12 cellular contexts compared by ENCODE assay signal in genomic region chr11:72070486-72070885, GRCh38. TPM values are rescaled to one million over a fixed set of nuclear protein-coding genes. Genes with fewer than 3 reads are reported as not detected.
DNase-seq lines count a peak whose midpoint lies in the region; ATAC-seq and TF ChIP-seq lines count a peak whose summit lies in the region.
"Had no signal": no experiment of that assay in that cellular context is flagged by ENCODE, and none has a peak within 500 bp of the region (broad histone marks: within the 10 kb centered on the region; RNA-seq: fewer than 3 reads in every experiment).

No MANE protein-coding gene starts in this region.

- peaks cover 6 to 78% (median 48%) of the 10 kb centered on the region in 9 donors for H3K4me1 ChIP-seq in heart right ventricle
- H3K4me1 ChIP-seq in upper lobe of right lung: peaks cover 58% of the 10 kb centered on the region

- 95 to 99% methylated on average over 7 of the region's 7 CpGs for WGBS in heart right ventricle, 2 donors

- no peaks in the 10 kb centered on the region for H3K9me3 Mint-ChIP-seq in central memory CD8-positive, alpha-beta T cell
- H3K9me3 Mint-ChIP-seq in naive B cell: no peaks in the 10 kb centered on the region

- H3K27ac ChIP-seq in heart right ventricle (peak overlapping the region in 9 of 10 donors; percentile 34 to 87 (median 71)), upper lobe of right lung (peak overlapping the region; percentile 84)

- H3K36me3 ChIP-seq in heart right ventricle (peaks cover 0 to 25% (median 0%) of the 10 kb centered on the region in 9 donors), upper lobe of right lung (no peaks in the 10 kb centered on the region)

- H3K4me3 Mint-ChIP-seq in central memory CD8-positive, alpha-beta T cell: no peak overlapping the region
- no peak overlapping the region for H3K4me3 Mint-ChIP-seq in naive B cell

- H3K36me3 Mint-ChIP-seq in central memory CD8-positive, alpha-beta T cell (ENCODE audit: insufficient read depth): peaks cover 6% of the 10 kb centered on the region
- peaks cover 6 to 9% of the 10 kb centered on the region in 2 donors for H3K36me3 Mint-ChIP-seq in naive B cell

- peaks cover 22% of the 10 kb centered on the region for H3K4me1 Mint-ChIP-seq in central memory CD8-positive, alpha-beta T cell
- H3K4me1 Mint-ChIP-seq in naive B cell: peaks cover 18 to 20% (median 19%) of the 10 kb centered on the region in 3 donors

- H3K27me3 Mint-ChIP-seq in central memory CD8-positive, alpha-beta T cell: no peaks in the 10 kb centered on the region
- no peaks in the 10 kb centered on the region for H3K27me3 Mint-ChIP-seq in naive B cell

- H3K9me3 ChIP-seq in heart right ventricle (no peaks in the 10 kb centered on the region), upper lobe of right lung (no peaks in the 10 kb centered on the region)

- TF ChIP-seq CTCF in heart right ventricle (IDR thresholded peaks at IDR 0.05) (no peak), upper lobe of right lung (IDR thresholded peaks at IDR 0.05) (no peak)

- ATAC-seq in heart right ventricle (no peak), left cardiac atrium (no peak), naive B cell (ENCODE audit: low read depth in 2 of 2) (no peak), upper lobe of right lung (no peak), HG03439 (IDR thresholded peaks at IDR 0.05; ENCODE audit: unreplicated experiment) (no peak)
- ATAC-seq in central memory CD8-positive, alpha-beta T cell (replicated peaks; ENCODE audit: extremely low read depth, poor library complexity, severe bottlenecking): no peak

- H3K4me3 ChIP-seq in heart right ventricle (no peak overlapping the region), upper lobe of right lung (no peak overlapping the region)

- H3K27me3 ChIP-seq in heart right ventricle (no peaks in the 10 kb centered on the region), upper lobe of right lung (no peaks in the 10 kb centered on the region)

- H3K27ac Mint-ChIP-seq in central memory CD8-positive, alpha-beta T cell (ENCODE audit: low read depth): peak overlapping the region; percentile 56
- H3K27ac Mint-ChIP-seq in naive B cell: peak overlapping the region in 4 of 6 donors; percentile 8 to 65 (median 42)

- no peak for DNase-seq in heart right ventricle
- no peak for DNase-seq in left cardiac atrium
- DNase-seq in central memory CD8-positive, alpha-beta T cell (ENCODE audit: low spot score in 2 of 2): no peak
- DNase-seq in naive B cell: no peak
- DNase-seq in upper lobe of right lung: no peak
- DNase-seq in NCI-H748 treated with DMSO at 0.1 percent for 48 hours (lab: John Stamatoyannopoulos, UW): no peak
- DNase-seq in activated CD4-positive, alpha-beta T cell treated with anti-CD3 and anti-CD28 coated beads, Interleukin-2, amount 50 U/mL, for 48 hours: no peak
- DNase-seq: effector CD8-positive, alpha-beta T cell had no signal

- intact Hi-C loops in heart right ventricle (cut with DNase I) (no loop called here), left cardiac atrium (cut with DNase I) (no loop called here), upper lobe of right lung (cut with DNase I) (no loop called here)

RNA-seq across cellular contexts. Expression of gene NUMA1, which starts 9.9 kb away (rescaled TPM):
- 100 to 1,000 TPM in 2 of 10 donors, 10 to 100 TPM in 8; 60.8 to 117 (median 83.4) TPM for total RNA-seq in heart right ventricle
- 100 to 1,000 TPM in 1 of 2 donors, 10 to 100 TPM in 1; 54.1 to 159 TPM for polyA plus RNA-seq in heart right ventricle
- 10 to 100 TPM; 73.3 to 86.7 TPM for total RNA-seq in left cardiac atrium
- 100 to 1,000 TPM in 1 of 6 donors, 10 to 100 TPM in 4, 1 to 10 TPM in 1; 5.4 to 102 (median 20.4) TPM for polyA plus RNA-seq in naive B cell (ENCODE audit: low read depth in 6 of 6)
- total RNA-seq in upper lobe of right lung: 192 TPM

RNA-seq across cellular contexts. Expression of gene LRRC51, which starts 10.2 kb away (rescaled TPM):
- total RNA-seq in heart right ventricle (1 to 10 TPM; 2.3 to 9.1 (median 4.7) TPM), left cardiac atrium (1 to 10 TPM; 3.9 to 5.0 TPM), upper lobe of right lung (6.8 TPM)
- polyA plus RNA-seq in heart right ventricle (1 to 10 TPM; 2.5 to 2.8 TPM), naive B cell (ENCODE audit: low read depth in 6 of 6) (1 to 10 TPM; 1.6 to 6.2 (median 3.2) TPM)

RNA-seq across cellular contexts. Expression of gene LAMTOR1, which starts 32.6 kb away (rescaled TPM):
- total RNA-seq in heart right ventricle (100 to 1,000 TPM in 1 of 10 donors, 10 to 100 TPM in 9; 76.5 to 103 (median 81.8) TPM), left cardiac atrium (10 to 100 TPM; 76.4 to 88.0 TPM), upper lobe of right lung (100 TPM)
- polyA plus RNA-seq in heart right ventricle (100 to 1,000 TPM in 1 of 2 donors, 10 to 100 TPM in 1; 58.3 to 158 TPM), naive B cell (ENCODE audit: low read depth in 6 of 6) (100 to 1,000 TPM; 108 to 191 (median 132) TPM)

RNA-seq across cellular contexts. Expression of gene TOMT, which starts 35.2 kb away (rescaled TPM):
- total RNA-seq in heart right ventricle (under 1 TPM in 1 of 10 donors, not detected in 9; 0.21 TPM), left cardiac atrium (not detected), upper lobe of right lung (not detected)
- polyA plus RNA-seq in heart right ventricle (not detected), naive B cell (ENCODE audit: low read depth in 6 of 6) (not detected)
- total RNA-seq: H1, lower leg skin had no signal
- polyA plus RNA-seq: BJ had no signal

RNA-seq across cellular contexts. Expression of gene ANAPC15, which starts 42.0 kb away (rescaled TPM):
- total RNA-seq in heart right ventricle: 10 to 100 TPM; 31.8 to 58.3 (median 46.8) TPM
- 100 to 1,000 TPM in 1 of 2 donors, 10 to 100 TPM in 1; 43.8 to 104 TPM for polyA plus RNA-seq in heart right ventricle
- 10 to 100 TPM; 43.3 to 45.0 TPM for total RNA-seq in left cardiac atrium
- polyA plus RNA-seq in naive B cell (ENCODE audit: low read depth in 6 of 6): 10 to 100 TPM; 44.4 to 70.7 (median 54.3) TPM
- 25.2 TPM for total RNA-seq in upper lobe of right lung
